14 cellular contexts compared by ENCODE assay signal in genomic region chr10:127314797-127315196, GRCh38.
DNase-seq lines count a peak whose midpoint lies in the region; ATAC-seq and TF ChIP-seq lines count a peak whose summit lies in the region.
"Had no signal": no experiment of that assay in that cellular context is flagged by ENCODE, and none has a peak within 500 bp of the region (broad histone marks: within the 10 kb centered on the region; RNA-seq: fewer than 3 reads in every experiment).

No MANE protein-coding gene starts in this region.

- H3K27me3 Mint-ChIP-seq in neural crest cell (ENCODE audit: low read depth) = no peaks in the 10 kb centered on the region

- no peaks in the 10 kb centered on the region for H3K9me3 Mint-ChIP-seq in neural crest cell
- H3K9me3 Mint-ChIP-seq: CD4-positive, alpha-beta T cell; GM23338 had no signal

- H3K4me1 Mint-ChIP-seq in neural crest cell = peaks cover 36% of the 10 kb centered on the region

- ATAC-seq in GM21786 (IDR thresholded peaks at IDR 0.05; ENCODE audit: unreplicated experiment) = no peak
- ATAC-seq in HG03139 (IDR thresholded peaks at IDR 0.05; ENCODE audit: unreplicated experiment) = no peak
- ATAC-seq: A549, GM23338 had no signal

- H3K4me3 Mint-ChIP-seq in neural crest cell = peak overlapping the region; percentile 14
- H3K4me3 Mint-ChIP-seq: CD4-positive, alpha-beta T cell; GM23338 had no signal

- no peaks in the 10 kb centered on the region for H3K36me3 Mint-ChIP-seq in neural crest cell (ENCODE audit: low read depth)

- peak; percentile 42 for DNase-seq in DMS 273 (lab: John Stamatoyannopoulos, UW; ENCODE audit: unreplicated experiment)
- no peak for DNase-seq in DMS 273 treated with DMSO at 0.1 percent for 48 hours (lab: John Stamatoyannopoulos, UW)
- peak; percentile 3 for DNase-seq in COLO829 (ENCODE audit: low spot score)
- peak; percentile 28 for DNase-seq in dermis blood vessel endothelial cell
- peak; percentile 4 for DNase-seq in neural crest cell (ENCODE audit: low read depth, low spot score)
- no peak for DNase-seq in middle frontal gyrus (ENCODE audit: extremely low spot score, low spot score)
- DNase-seq: AML-193; CD4-positive, alpha-beta T cell; HCEC 1CT; IMR-90 had no signal

- TF ChIP-seq CTCF in neural crest cell (conservative IDR thresholded peaks at IDR 0.05) = no peak

- H3K27ac Mint-ChIP-seq in neural crest cell (ENCODE audit: unreplicated experiment) = peak overlapping the region; percentile 90
- H3K27ac Mint-ChIP-seq: CD4-positive, alpha-beta T cell; GM23338 had no signal

Comparison
In these comparisons a context has a peak if more than half of its experiments do, and no peak if none do; other contexts are left out.
1. DNase-seq: peak in DMS 273 (single experiment), COLO829 (single experiment), dermis blood vessel endothelial cell (single experiment) and neural crest cell (single experiment); none in DMS 273 treated with DMSO at 0.1 percent for 48 hours (single experiment) and middle frontal gyrus (single experiment).